ENCODE assay signal across 1 cellular context in the genomic region with DNA sequence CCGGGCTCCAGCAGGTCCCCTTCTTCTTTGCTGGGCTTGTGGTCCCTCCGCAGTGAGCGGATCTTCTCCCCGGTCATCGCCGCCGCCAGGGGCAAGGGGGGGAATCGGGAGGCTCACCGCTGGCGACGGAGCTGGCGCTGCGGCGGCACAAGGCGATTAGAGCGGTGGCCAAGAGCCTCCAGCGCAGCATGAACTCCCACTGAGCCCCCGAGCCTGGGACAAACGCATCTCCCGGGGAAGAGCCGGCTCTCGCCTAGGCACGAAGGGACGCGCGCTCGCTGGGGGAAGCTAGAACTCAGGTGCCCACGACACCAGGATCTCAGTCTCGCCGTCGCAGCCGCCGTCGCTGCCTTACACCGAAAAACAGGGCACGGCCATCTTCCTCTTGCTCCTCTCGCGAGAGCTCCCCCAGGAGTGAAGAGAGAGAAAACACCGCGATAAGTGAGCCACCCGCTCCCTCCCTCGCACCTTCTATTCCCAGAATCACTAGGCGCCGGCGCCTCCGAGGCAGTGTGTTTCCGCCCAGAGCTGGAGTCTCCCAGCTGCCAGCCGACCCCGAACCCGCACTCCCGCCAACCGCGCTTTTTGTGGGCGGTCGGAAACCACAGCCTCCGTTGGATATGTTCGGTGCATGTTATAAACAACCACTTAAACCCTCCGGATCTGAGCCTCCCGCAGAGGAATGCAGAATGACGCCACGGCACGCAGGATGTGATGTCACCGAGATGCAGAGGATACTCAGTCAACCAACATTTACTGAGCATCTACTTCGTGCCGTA.
TF ChIP-seq lines count a peak whose summit lies in the region.

A gene with protein sequence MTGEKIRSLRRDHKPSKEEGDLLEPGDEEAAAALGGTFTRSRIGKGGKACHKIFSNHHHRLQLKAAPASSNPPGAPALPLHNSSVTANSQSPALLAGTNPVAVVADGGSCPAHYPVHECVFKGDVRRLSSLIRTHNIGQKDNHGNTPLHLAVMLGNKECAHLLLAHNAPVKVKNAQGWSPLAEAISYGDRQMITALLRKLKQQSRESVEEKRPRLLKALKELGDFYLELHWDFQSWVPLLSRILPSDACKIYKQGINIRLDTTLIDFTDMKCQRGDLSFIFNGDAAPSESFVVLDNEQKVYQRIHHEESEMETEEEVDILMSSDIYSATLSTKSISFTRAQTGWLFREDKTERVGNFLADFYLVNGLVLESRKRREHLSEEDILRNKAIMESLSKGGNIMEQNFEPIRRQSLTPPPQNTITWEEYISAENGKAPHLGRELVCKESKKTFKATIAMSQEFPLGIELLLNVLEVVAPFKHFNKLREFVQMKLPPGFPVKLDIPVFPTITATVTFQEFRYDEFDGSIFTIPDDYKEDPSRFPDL (minus strand): TSS at position 391 of the 779 bp plus-strand sequence. CDS start 314 bp downstream, at position 77.

TF ChIP-seq in K562, 482 proteins besides CTCF, POLR2A, EP300 and RAD21 (continued from another document and continues in another):
- TF ChIP-seq, protein P1, sequence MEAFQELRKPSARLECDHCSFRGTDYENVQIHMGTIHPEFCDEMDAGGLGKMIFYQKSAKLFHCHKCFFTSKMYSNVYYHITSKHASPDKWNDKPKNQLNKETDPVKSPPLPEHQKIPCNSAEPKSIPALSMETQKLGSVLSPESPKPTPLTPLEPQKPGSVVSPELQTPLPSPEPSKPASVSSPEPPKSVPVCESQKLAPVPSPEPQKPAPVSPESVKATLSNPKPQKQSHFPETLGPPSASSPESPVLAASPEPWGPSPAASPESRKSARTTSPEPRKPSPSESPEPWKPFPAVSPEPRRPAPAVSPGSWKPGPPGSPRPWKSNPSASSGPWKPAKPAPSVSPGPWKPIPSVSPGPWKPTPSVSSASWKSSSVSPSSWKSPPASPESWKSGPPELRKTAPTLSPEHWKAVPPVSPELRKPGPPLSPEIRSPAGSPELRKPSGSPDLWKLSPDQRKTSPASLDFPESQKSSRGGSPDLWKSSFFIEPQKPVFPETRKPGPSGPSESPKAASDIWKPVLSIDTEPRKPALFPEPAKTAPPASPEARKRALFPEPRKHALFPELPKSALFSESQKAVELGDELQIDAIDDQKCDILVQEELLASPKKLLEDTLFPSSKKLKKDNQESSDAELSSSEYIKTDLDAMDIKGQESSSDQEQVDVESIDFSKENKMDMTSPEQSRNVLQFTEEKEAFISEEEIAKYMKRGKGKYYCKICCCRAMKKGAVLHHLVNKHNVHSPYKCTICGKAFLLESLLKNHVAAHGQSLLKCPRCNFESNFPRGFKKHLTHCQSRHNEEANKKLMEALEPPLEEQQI (IDR thresholded peaks at IDR 0.05), result 0 out of 2 replicates have a peak, but pooled peaks have one; percentile 66
- no peak for TF ChIP-seq ZNF23 (CRISPR knock-in tag; IDR thresholded peaks at IDR 0.05)
- TF ChIP-seq POLR2G (IDR thresholded peaks at IDR 0.05; ENCODE audit: low read depth, low read length), result peak; percentile 97
- no peak for TF ChIP-seq ZNF212 (CRISPR knock-in tag; IDR thresholded peaks at IDR 0.05)
- no peak for TF ChIP-seq ZFP1 (CRISPR knock-in tag; IDR thresholded peaks at IDR 0.05)
- TF ChIP-seq NR2F6 (CRISPR knock-in tag; IDR thresholded peaks at IDR 0.05), result no peak
- TF ChIP-seq HDAC3 (IDR thresholded peaks at IDR 0.05; ENCODE audit: borderline replicate concordance, partially characterized antibody), result peak; percentile 51
- TF ChIP-seq ZNF717 (CRISPR knock-in tag; IDR thresholded peaks at IDR 0.05), result no peak
- TF ChIP-seq HNRNPH1 (optimal IDR thresholded peaks at IDR 0.05; ENCODE audit: low read depth, low read length), result no peak
- TF ChIP-seq, protein P2, sequence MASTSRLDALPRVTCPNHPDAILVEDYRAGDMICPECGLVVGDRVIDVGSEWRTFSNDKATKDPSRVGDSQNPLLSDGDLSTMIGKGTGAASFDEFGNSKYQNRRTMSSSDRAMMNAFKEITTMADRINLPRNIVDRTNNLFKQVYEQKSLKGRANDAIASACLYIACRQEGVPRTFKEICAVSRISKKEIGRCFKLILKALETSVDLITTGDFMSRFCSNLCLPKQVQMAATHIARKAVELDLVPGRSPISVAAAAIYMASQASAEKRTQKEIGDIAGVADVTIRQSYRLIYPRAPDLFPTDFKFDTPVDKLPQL (IDR thresholded peaks at IDR 0.05; ENCODE audit: extremely low read depth, insufficient read length), result no peak
- TF ChIP-seq ZC3H11A (IDR thresholded peaks at IDR 0.05; ENCODE audit: low read depth, low read length), result no peak
- no peak for TF ChIP-seq MCM5 (IDR thresholded peaks at IDR 0.05; ENCODE audit: low read depth)
- TF ChIP-seq KDM4B (IDR thresholded peaks at IDR 0.05; ENCODE audit: borderline replicate concordance in 2 of 2, low read depth in 1 of 2), result peak in 1 of 2 experiments; percentile 88; a peak in 2 of 4 replicates
- TF ChIP-seq, protein P3, sequence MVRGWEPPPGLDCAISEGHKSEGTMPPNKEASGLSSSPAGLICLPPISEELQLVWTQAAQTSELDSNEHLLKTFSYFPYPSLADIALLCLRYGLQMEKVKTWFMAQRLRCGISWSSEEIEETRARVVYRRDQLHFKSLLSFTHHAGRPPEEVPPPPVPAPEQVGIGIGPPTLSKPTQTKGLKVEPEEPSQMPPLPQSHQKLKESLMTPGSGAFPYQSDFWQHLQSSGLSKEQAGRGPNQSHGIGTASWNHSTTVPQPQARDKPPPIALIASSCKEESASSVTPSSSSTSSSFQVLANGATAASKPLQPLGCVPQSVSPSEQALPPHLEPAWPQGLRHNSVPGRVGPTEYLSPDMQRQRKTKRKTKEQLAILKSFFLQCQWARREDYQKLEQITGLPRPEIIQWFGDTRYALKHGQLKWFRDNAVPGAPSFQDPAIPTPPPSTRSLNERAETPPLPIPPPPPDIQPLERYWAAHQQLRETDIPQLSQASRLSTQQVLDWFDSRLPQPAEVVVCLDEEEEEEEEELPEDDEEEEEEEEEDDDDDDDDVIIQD (CRISPR knock-in tag; IDR thresholded peaks at IDR 0.05), result no peak
- TF ChIP-seq ZNF77 (CRISPR knock-in tag; IDR thresholded peaks at IDR 0.05), result no peak
- TF ChIP-seq, protein P4, sequence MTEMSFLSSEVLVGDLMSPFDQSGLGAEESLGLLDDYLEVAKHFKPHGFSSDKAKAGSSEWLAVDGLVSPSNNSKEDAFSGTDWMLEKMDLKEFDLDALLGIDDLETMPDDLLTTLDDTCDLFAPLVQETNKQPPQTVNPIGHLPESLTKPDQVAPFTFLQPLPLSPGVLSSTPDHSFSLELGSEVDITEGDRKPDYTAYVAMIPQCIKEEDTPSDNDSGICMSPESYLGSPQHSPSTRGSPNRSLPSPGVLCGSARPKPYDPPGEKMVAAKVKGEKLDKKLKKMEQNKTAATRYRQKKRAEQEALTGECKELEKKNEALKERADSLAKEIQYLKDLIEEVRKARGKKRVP (CRISPR knock-in tag; IDR thresholded peaks at IDR 0.05), result peak; percentile 56
- no peak; the same call in 1 of the 2 replicates for TF ChIP-seq HEY1 (CRISPR knock-in tag; IDR thresholded peaks at IDR 0.05; ENCODE audit: borderline replicate concordance)
- TF ChIP-seq GABPB2 (CRISPR knock-in tag; conservative IDR thresholded peaks at IDR 0.05), result no peak
- 0 out of 4 replicates have a peak, but pooled peaks of 1 of the 2 experiments have one; percentile 87 for TF ChIP-seq HDAC1 (IDR thresholded peaks at IDR 0.05)
- peak; percentile 93 for TF ChIP-seq NFRKB (IDR thresholded peaks at IDR 0.05; ENCODE audit: low read depth)
- peak; percentile 58 for TF ChIP-seq SOX6 (IDR thresholded peaks at IDR 0.05)
- peak; percentile 61; the same call in 1 of the 2 replicates for TF ChIP-seq BRD4 (IDR thresholded peaks at IDR 0.05)
- no peak for TF ChIP-seq HMG20B (CRISPR knock-in tag; IDR thresholded peaks at IDR 0.05)
- TF ChIP-seq, protein P5, sequence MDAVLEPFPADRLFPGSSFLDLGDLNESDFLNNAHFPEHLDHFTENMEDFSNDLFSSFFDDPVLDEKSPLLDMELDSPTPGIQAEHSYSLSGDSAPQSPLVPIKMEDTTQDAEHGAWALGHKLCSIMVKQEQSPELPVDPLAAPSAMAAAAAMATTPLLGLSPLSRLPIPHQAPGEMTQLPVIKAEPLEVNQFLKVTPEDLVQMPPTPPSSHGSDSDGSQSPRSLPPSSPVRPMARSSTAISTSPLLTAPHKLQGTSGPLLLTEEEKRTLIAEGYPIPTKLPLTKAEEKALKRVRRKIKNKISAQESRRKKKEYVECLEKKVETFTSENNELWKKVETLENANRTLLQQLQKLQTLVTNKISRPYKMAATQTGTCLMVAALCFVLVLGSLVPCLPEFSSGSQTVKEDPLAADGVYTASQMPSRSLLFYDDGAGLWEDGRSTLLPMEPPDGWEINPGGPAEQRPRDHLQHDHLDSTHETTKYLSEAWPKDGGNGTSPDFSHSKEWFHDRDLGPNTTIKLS (IDR thresholded peaks at IDR 0.05; ENCODE audit: borderline replicate concordance, low read depth), result peak; percentile 91; the same call in 1 of the 2 replicates
- TF ChIP-seq, protein P6, sequence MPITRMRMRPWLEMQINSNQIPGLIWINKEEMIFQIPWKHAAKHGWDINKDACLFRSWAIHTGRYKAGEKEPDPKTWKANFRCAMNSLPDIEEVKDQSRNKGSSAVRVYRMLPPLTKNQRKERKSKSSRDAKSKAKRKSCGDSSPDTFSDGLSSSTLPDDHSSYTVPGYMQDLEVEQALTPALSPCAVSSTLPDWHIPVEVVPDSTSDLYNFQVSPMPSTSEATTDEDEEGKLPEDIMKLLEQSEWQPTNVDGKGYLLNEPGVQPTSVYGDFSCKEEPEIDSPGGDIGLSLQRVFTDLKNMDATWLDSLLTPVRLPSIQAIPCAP (CRISPR knock-in tag; IDR thresholded peaks at IDR 0.05; ENCODE audit: borderline replicate concordance), result no peak
- TF ChIP-seq, protein P7, sequence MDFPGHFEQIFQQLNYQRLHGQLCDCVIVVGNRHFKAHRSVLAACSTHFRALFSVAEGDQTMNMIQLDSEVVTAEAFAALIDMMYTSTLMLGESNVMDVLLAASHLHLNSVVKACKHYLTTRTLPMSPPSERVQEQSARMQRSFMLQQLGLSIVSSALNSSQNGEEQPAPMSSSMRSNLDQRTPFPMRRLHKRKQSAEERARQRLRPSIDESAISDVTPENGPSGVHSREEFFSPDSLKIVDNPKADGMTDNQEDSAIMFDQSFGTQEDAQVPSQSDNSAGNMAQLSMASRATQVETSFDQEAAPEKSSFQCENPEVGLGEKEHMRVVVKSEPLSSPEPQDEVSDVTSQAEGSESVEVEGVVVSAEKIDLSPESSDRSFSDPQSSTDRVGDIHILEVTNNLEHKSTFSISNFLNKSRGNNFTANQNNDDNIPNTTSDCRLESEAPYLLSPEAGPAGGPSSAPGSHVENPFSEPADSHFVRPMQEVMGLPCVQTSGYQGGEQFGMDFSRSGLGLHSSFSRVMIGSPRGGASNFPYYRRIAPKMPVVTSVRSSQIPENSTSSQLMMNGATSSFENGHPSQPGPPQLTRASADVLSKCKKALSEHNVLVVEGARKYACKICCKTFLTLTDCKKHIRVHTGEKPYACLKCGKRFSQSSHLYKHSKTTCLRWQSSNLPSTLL (IDR thresholded peaks at IDR 0.05), result no peak
- TF ChIP-seq, protein P8, sequence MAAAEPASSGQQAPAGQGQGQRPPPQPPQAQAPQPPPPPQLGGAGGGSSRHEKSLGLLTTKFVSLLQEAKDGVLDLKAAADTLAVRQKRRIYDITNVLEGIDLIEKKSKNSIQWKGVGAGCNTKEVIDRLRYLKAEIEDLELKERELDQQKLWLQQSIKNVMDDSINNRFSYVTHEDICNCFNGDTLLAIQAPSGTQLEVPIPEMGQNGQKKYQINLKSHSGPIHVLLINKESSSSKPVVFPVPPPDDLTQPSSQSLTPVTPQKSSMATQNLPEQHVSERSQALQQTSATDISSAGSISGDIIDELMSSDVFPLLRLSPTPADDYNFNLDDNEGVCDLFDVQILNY (CRISPR knock-in tag; IDR thresholded peaks at IDR 0.05), result no peak
- TF ChIP-seq RBFOX2 (IDR thresholded peaks at IDR 0.05; ENCODE audit: low read depth, low read length), result peak; percentile 97
- TF ChIP-seq MXI1 (IDR thresholded peaks at IDR 0.05; ENCODE audit: low read depth, low read length), result no peak
- TF ChIP-seq, protein P9, sequence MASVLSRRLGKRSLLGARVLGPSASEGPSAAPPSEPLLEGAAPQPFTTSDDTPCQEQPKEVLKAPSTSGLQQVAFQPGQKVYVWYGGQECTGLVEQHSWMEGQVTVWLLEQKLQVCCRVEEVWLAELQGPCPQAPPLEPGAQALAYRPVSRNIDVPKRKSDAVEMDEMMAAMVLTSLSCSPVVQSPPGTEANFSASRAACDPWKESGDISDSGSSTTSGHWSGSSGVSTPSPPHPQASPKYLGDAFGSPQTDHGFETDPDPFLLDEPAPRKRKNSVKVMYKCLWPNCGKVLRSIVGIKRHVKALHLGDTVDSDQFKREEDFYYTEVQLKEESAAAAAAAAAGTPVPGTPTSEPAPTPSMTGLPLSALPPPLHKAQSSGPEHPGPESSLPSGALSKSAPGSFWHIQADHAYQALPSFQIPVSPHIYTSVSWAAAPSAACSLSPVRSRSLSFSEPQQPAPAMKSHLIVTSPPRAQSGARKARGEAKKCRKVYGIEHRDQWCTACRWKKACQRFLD (CRISPR knock-in tag; IDR thresholded peaks at IDR 0.05), result no peak
- peak; percentile 54 for TF ChIP-seq FOXM1 (IDR thresholded peaks at IDR 0.05; ENCODE audit: low read depth)
- TF ChIP-seq FOXM1 (CRISPR knock-in tag; IDR thresholded peaks at IDR 0.05; ENCODE audit: low read depth), result no peak
- no peak for TF ChIP-seq ZNF507 (tag; conservative IDR thresholded peaks at IDR 0.05)
- peak; percentile 20 for TF ChIP-seq SAP30 (IDR thresholded peaks at IDR 0.05; ENCODE audit: borderline replicate concordance, insufficient read depth, low read depth, low read length, poor library complexity, severe bottlenecking)
- TF ChIP-seq EHMT2 (IDR thresholded peaks at IDR 0.05), result no peak
- no peak for TF ChIP-seq ETV6 (IDR thresholded peaks at IDR 0.05; ENCODE audit: borderline replicate concordance in 1 of 2, low read depth in 2 of 2, low read length in 1 of 2)
- no peak for TF ChIP-seq ETV6 (CRISPR knock-in tag; IDR thresholded peaks at IDR 0.05; ENCODE audit: borderline replicate concordance)
- no peak for TF ChIP-seq CBX5 (IDR thresholded peaks at IDR 0.05; ENCODE audit: borderline replicate concordance, low read depth)
- TF ChIP-seq, protein P10, sequence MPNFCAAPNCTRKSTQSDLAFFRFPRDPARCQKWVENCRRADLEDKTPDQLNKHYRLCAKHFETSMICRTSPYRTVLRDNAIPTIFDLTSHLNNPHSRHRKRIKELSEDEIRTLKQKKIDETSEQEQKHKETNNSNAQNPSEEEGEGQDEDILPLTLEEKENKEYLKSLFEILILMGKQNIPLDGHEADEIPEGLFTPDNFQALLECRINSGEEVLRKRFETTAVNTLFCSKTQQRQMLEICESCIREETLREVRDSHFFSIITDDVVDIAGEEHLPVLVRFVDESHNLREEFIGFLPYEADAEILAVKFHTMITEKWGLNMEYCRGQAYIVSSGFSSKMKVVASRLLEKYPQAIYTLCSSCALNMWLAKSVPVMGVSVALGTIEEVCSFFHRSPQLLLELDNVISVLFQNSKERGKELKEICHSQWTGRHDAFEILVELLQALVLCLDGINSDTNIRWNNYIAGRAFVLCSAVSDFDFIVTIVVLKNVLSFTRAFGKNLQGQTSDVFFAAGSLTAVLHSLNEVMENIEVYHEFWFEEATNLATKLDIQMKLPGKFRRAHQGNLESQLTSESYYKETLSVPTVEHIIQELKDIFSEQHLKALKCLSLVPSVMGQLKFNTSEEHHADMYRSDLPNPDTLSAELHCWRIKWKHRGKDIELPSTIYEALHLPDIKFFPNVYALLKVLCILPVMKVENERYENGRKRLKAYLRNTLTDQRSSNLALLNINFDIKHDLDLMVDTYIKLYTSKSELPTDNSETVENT (CRISPR knock-in tag; IDR thresholded peaks at IDR 0.05), result peak; percentile 78; the same call in 1 of the 2 replicates
